1 cellular context compared by ENCODE assay signal in genomic region chr19:343941-344624, GRCh38.
TF ChIP-seq lines count a peak whose summit lies in the region.

No MANE protein-coding gene starts in this region.

TF ChIP-seq in HepG2, 621 proteins besides CTCF, POLR2A, EP300 and RAD21 (continued from another document):
- 0 out of 2 replicates have a peak, but pooled peaks have one; percentile 41 for TF ChIP-seq ZNF501 (CRISPR knock-in tag; IDR thresholded peaks at IDR 0.05)
- TF ChIP-seq ZFP82 (CRISPR knock-in tag; IDR thresholded peaks at IDR 0.05; ENCODE audit: borderline replicate concordance) = 0 out of 2 replicates have a peak, but pooled peaks have one; percentile 50
- no peak for TF ChIP-seq ZSCAN20 (CRISPR knock-in tag; IDR thresholded peaks at IDR 0.05; ENCODE audit: borderline replicate concordance)
- no peak for TF ChIP-seq PRPF4 (IDR thresholded peaks at IDR 0.05; ENCODE audit: low read depth, low read length, poor library complexity, severe bottlenecking)
- no peak for TF ChIP-seq CHD4 (IDR thresholded peaks at IDR 0.05; ENCODE audit: borderline replicate concordance, low read length)
- TF ChIP-seq ZNF280D (CRISPR knock-in tag; IDR thresholded peaks at IDR 0.05) = no peak
